ENCODE assay signal across 8 cellular contexts in genomic region chr9:15553528-15553898, GRCh38. TPM values are rescaled to one million over a fixed set of nuclear protein-coding genes. Genes with fewer than 3 reads are reported as not detected.
DNase-seq lines count a peak whose midpoint lies in the region; ATAC-seq and TF ChIP-seq lines count a peak whose summit lies in the region.

No MANE protein-coding gene starts in this region.

- H3K4me3 ChIP-seq in DOHH2 (ENCODE audit: low read length) (peak overlapping the region; percentile 91), HUES48 (ENCODE audit: low read depth, low read length) (peak overlapping the region; percentile 79), colonic mucosa (peak overlapping the region; percentile 73), neuron (ENCODE audit: low read length) (peak overlapping the region; percentile 68)

- H3K4me1 ChIP-seq in DOHH2 (ENCODE audit: control insufficient read depth, low read length) (peaks cover 29% of the 10 kb centered on the region), HUES48 (ENCODE audit: control insufficient read depth, insufficient read depth, low read length) (peaks cover 5% of the 10 kb centered on the region; the same call in 1 of the 2 replicates), colonic mucosa (no peaks in the 10 kb centered on the region), neuron (ENCODE audit: insufficient read depth, low read length) (peaks cover 4% of the 10 kb centered on the region)

- H3K27ac ChIP-seq in DOHH2 (ENCODE audit: low read depth, low read length) (peak overlapping the region; percentile 97), HUES48 (ENCODE audit: low read depth, low read length) (peak overlapping the region; percentile 97), colonic mucosa (peak overlapping the region; percentile 76)

- no peaks in the 10 kb centered on the region for H4K20me1 ChIP-seq in DOHH2 (ENCODE audit: control insufficient read depth, insufficient read depth, low read depth, low read length)

- TF ChIP-seq CTCF in DOHH2 (IDR thresholded peaks at IDR 0.05; ENCODE audit: low read depth, low read length, poor library complexity, severe bottlenecking) (no peak), colonic mucosa (IDR thresholded peaks at IDR 0.05) (no peak)

- no peaks in the 10 kb centered on the region for H3K9me2 ChIP-seq in DOHH2 (replicated peaks; ENCODE audit: control insufficient read depth, low read length)

- H3K36me3 ChIP-seq in DOHH2 (ENCODE audit: control insufficient read depth, low read length) (peaks cover 18% of the 10 kb centered on the region), HUES48 (ENCODE audit: control insufficient read depth, insufficient read depth, low read length) (no peaks in the 10 kb centered on the region), colonic mucosa (no peaks in the 10 kb centered on the region), neuron (ENCODE audit: insufficient read depth, low read length) (no peaks in the 10 kb centered on the region)

- peak overlapping the region; percentile 82 for H3K4me2 ChIP-seq in DOHH2 (ENCODE audit: low read length)

- intact Hi-C loops in colonic mucosa (cut with DNase I): no loop called here

- H3K9me3 ChIP-seq in DOHH2 (ENCODE audit: control insufficient read depth, insufficient read depth, low read length): no peaks in the 10 kb centered on the region
- H3K9me3 ChIP-seq in HUES48 (ENCODE audit: control insufficient read depth, insufficient read depth, low read length): no peaks in the 10 kb centered on the region
- no peaks in the 10 kb centered on the region for H3K9me3 ChIP-seq in colonic mucosa
- H3K9me3 ChIP-seq in neuron (ENCODE audit: low read length): no peaks in the 10 kb centered on the region

- peak overlapping the region; percentile 67 for H2AFZ ChIP-seq in neuron (ENCODE audit: low read depth, low read length)

- peaks cover 19% of the 10 kb centered on the region for H3K79me2 ChIP-seq in DOHH2 (ENCODE audit: control insufficient read depth, low read length)

- H3K9ac ChIP-seq in HUES48 (ENCODE audit: low read depth, low read length): no peak overlapping the region
- peak overlapping the region; percentile 84 to 86 for H3K9ac ChIP-seq in colonic mucosa (ENCODE audit: low read depth in 2 of 2, low read length in 2 of 2)

- DNase-seq in colonic mucosa (no peak), medulla oblongata (ENCODE audit: extremely low spot score) (no peak), NOMO-1 treated with dmso at 0.1 percent for 144 hours (lab: John Stamatoyannopoulos, UW; ENCODE audit: unreplicated experiment) (no peak)
- no peak for DNase-seq in stimulated activated naive CD4-positive, alpha-beta T cell treated with Interleukin-2 at 50 U/mL for 16 hours (lab: John Stamatoyannopoulos, UW)

- H3F3A ChIP-seq in DOHH2 (ENCODE audit: control insufficient read depth, insufficient read depth): peaks cover 20% of the 10 kb centered on the region

- ATAC-seq in GM21390 (IDR thresholded peaks at IDR 0.05; ENCODE audit: unreplicated experiment): peak; percentile 16

- H3K27me3 ChIP-seq in DOHH2 (ENCODE audit: control insufficient read depth, low read length): no peaks in the 10 kb centered on the region
- H3K27me3 ChIP-seq in HUES48 (ENCODE audit: control insufficient read depth, insufficient read depth, low read length): peaks cover 3% of the 10 kb centered on the region; the same call in 1 of the 2 replicates
- H3K27me3 ChIP-seq in colonic mucosa: no peaks in the 10 kb centered on the region
- no peaks in the 10 kb centered on the region for H3K27me3 ChIP-seq in neuron (ENCODE audit: insufficient read depth, low read length)

RNA-seq across cellular contexts. Expression of gene CCDC171, which starts 0.7 kb away (rescaled TPM):
- 1 to 10 TPM; 2.3 TPM for total RNA-seq in colonic mucosa

RNA-seq across cellular contexts. Expression of gene PSIP1, which starts 42.7 kb away (rescaled TPM):
- total RNA-seq in colonic mucosa: 10 to 100 TPM; 25.5 to 41.2 TPM
